ENCODE assay signal across 7 cellular contexts in the genomic region with DNA sequence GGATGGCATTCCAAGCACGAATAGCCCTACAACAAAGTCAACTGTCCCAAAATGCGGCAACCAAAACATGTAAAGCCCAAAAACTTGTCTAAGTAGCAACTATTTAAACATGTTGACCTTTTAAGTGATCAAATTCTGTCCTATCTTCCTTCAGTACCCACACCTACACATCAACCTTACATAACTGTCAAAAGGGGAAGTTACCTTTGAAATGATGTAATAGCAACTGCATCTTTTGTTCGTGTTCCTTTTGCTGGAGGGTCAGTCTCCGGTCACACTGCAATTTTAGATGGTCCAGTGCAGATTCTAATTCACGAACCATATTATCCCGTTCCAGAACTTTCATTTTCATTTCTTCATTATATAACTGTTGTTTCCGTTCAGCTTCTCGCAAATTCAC. TPM values are rescaled to one million over a fixed set of nuclear protein-coding genes. Genes with fewer than 3 reads are reported as not detected.
DNase-seq lines count a peak whose midpoint lies in the region; ATAC-seq, FAIRE-seq and TF ChIP-seq lines count a peak whose summit lies in the region.
"Not testable (repeated sequence)": the region's sequence is repeated elsewhere in the genome, so short reads cannot be mapped to it uniquely, and the experiment has no call there.

No MANE protein-coding gene starts in this region.

- ATAC-seq in GM18858 (IDR thresholded peaks at IDR 0.05; ENCODE audit: unreplicated experiment) (peak; percentile 84), GM19463 (IDR thresholded peaks at IDR 0.05; ENCODE audit: unreplicated experiment) (peak; percentile 95), GM21576 (IDR thresholded peaks at IDR 0.05; ENCODE audit: unreplicated experiment) (peak; percentile 77), HG02852 (IDR thresholded peaks at IDR 0.05; ENCODE audit: unreplicated experiment) (peak; percentile 56), HG03378 (IDR thresholded peaks at IDR 0.05; ENCODE audit: unreplicated experiment) (peak; percentile 83)

- DNase-seq in GM12892 (ENCODE audit: insufficient read length), result not testable (repeated sequence)
- DNase-seq in SKM-1 (lab: John Stamatoyannopoulos, UW; ENCODE audit: unreplicated experiment), result peak; percentile 1

- not testable (repeated sequence) for TF ChIP-seq POLR2A in GM12892 (IDR thresholded peaks at IDR 0.05; ENCODE audit: low read depth, low read length)

- peak; percentile 44 for FAIRE-seq in GM12892 (lab: Jason Lieb, UNC)

RNA-seq across cellular contexts. Expression of gene GKAP1, which starts 32.3 kb away (rescaled TPM):
- 3.5 TPM for polyA plus RNA-seq in GM12892 (2012; ENCODE audit: missing spikeins)
